ENCODE assay signal across 24 cellular contexts in the genomic region with DNA sequence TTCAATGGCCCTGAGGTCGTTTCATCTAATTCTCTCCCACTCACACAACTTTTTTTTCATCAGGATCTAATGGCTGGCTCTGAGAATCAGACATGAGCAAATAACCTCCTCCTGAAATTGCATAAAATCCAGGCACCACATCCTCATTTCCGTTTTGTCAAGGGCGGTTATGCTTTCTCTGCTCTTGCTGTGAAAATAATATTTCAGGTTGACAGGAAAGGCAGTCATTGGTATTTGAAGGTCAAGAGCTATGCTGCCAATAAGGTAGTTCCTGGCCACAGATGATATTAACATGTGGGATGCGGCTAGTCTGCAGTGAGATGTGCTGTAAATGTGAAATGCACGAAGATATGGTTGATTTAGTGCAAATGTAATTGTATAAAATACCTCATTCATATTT.
"Had no signal": no experiment of that assay in that cellular context is flagged by ENCODE, and none has a peak within 500 bp of the region (broad histone marks: within the 10 kb centered on the region; RNA-seq: fewer than 3 reads in every experiment).

No MANE protein-coding gene starts in this region.

- H3K9me3 Mint-ChIP-seq: IgD-negative memory B cell had no signal

- H3K9ac ChIP-seq: KMS-11, SK-N-SH had no signal

- DNase-seq: Kasumi-1, MV-4-11, NCI-H1048, NCI-H1105, NCI-H1417 treated with DMSO at 0.1 percent for 48 hours, NCI-H146, NCI-H1694 treated with DMSO at 0.1 percent for 48 hours, NCI-H1930, NCI-H2081, NCI-H2107, NCI-H2227 treated with DMSO at 0.1 percent for 48 hours, NCI-H524, NCI-H69, NCI-H774, Right ventricle myocardium superior, RPMI8226, SIG-M5, SK-N-SH, SW 1271 had no signal

- H3K4me2 ChIP-seq: KMS-11, SK-N-SH had no signal

- H3K27ac Mint-ChIP-seq: IgD-negative memory B cell had no signal

- H3K9me3 ChIP-seq: SJSA1, SK-N-SH had no signal

- H3K4me1 Mint-ChIP-seq: IgD-negative memory B cell had no signal

- H3K4me3 Mint-ChIP-seq: IgD-negative memory B cell had no signal

- H3K27ac ChIP-seq: KMS-11, SJSA1 had no signal

- H3K36me3 ChIP-seq: SJSA1 had no signal

- H3K4me3 ChIP-seq: K562, SJSA1 had no signal

- H3K27me3 ChIP-seq: SJSA1 had no signal

- H3K36me3 Mint-ChIP-seq: IgD-negative memory B cell had no signal

- ATAC-seq: HepG2, K562 had no signal

- H3K27me3 Mint-ChIP-seq: IgD-negative memory B cell had no signal
